18 cellular contexts compared by ENCODE assay signal in the genomic region with DNA sequence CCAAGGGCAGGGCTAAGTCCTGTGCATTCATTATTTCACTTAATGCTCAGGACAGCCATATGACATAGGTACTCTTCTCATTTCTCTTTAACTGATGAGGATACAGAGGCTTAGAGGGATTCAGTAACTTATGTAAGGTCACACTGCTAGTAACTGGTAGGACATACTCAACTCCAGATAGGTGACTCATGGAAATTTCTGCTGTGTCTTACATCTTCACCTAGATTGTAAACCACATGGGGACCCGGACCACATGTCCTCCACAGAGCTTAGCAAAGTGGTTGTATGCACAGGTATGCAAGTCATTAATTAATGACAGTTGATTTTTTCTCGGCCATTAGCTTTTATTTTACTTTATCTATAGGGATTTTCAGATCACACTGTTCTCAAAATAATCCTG. TPM values are rescaled to one million over a fixed set of nuclear protein-coding genes. Genes with fewer than 3 reads are reported as not detected.
DNase-seq lines count a peak whose midpoint lies in the region; ATAC-seq lines count a peak whose summit lies in the region.
"Had no signal": no experiment of that assay in that cellular context is flagged by ENCODE, and none has a peak within 500 bp of the region (broad histone marks: within the 10 kb centered on the region; RNA-seq: fewer than 3 reads in every experiment).

No MANE protein-coding gene starts in this region.

- no peak for DNase-seq in activated T-cell treated with anti-CD3 and anti-CD28 coated beads, Interleukin-2, amount 50 U/mL, for 4 hours
- DNase-seq in activated T-cell treated with anti-CD3 and anti-CD28 coated beads for 4 hours, result no peak
- DNase-seq in mesenchymal stem cell, result peak; percentile 18
- DNase-seq in NCI-H69 (lab: John Stamatoyannopoulos, UW), result no peak
- DNase-seq in T-helper 9 cell, result no peak
- DNase-seq: CD4-positive, alpha-beta memory T cell; central memory CD4-positive, alpha-beta T cell; effector CD8-positive, alpha-beta T cell; left ventricle myocardium inferior; NCI-H1092 treated with DMSO at 0.1 percent for 48 hours; NCI-H2171; NCI-H82; occipital lobe had no signal

- H3K9me3 Mint-ChIP-seq in activated T-cell treated with anti-CD3 and anti-CD28 coated beads, Interleukin-2, amount 50 U/mL, for 4 hours, result no peaks in the 10 kb centered on the region
- H3K9me3 Mint-ChIP-seq: CD4-positive, alpha-beta memory T cell had no signal

- H3K4me1 Mint-ChIP-seq in activated T-cell treated with anti-CD3 and anti-CD28 coated beads, Interleukin-2, amount 50 U/mL, for 4 hours (ENCODE audit: low read depth), result peaks cover 13% of the 10 kb centered on the region

- H2BK15ac ChIP-seq in mesenchymal stem cell (ENCODE audit: low read depth, poor library complexity, severe bottlenecking), result no peak overlapping the region

- H3K9me3 ChIP-seq in mesenchymal stem cell (ENCODE audit: control insufficient read depth, low read length), result no peaks in the 10 kb centered on the region
- H3K9me3 ChIP-seq: left ventricle myocardium inferior, vagina had no signal

- no peak overlapping the region for H3K23ac ChIP-seq in mesenchymal stem cell (ENCODE audit: low read length in 2 of 2)

- no peak overlapping the region for H4K8ac ChIP-seq in mesenchymal stem cell (ENCODE audit: low read length)

- peaks cover 15% of the 10 kb centered on the region for H3K79me1 ChIP-seq in mesenchymal stem cell (replicated peaks; ENCODE audit: low read length, poor library complexity, severe bottlenecking)

- H2AFZ ChIP-seq in mesenchymal stem cell (ENCODE audit: low read depth, low read length), result no peak overlapping the region

- H3K9ac ChIP-seq in mesenchymal stem cell (ENCODE audit: low read length), result no peak overlapping the region

- no peak overlapping the region for H3K4ac ChIP-seq in mesenchymal stem cell (ENCODE audit: low read depth in 1 of 2, low read length in 2 of 2)

- peak; percentile 51 to 80 for ATAC-seq in activated T-cell treated with anti-CD3 and anti-CD28 coated beads, Interleukin-2, amount 50 U/mL, for 4 hours
- ATAC-seq in GM19463 (IDR thresholded peaks at IDR 0.05; ENCODE audit: unreplicated experiment) (peak; percentile 59), HG03432 (IDR thresholded peaks at IDR 0.05; ENCODE audit: unreplicated experiment) (peak; percentile 45), GM21576 (IDR thresholded peaks at IDR 0.05; ENCODE audit: unreplicated experiment) (no peak)
- ATAC-seq: WTC11 had no signal

- H3K4me2 ChIP-seq in mesenchymal stem cell (ENCODE audit: low read length, poor library complexity, severe bottlenecking), result no peak overlapping the region

- H3K36me3 Mint-ChIP-seq in activated T-cell treated with anti-CD3 and anti-CD28 coated beads, Interleukin-2, amount 50 U/mL, for 4 hours (ENCODE audit: insufficient read depth), result no peaks in the 10 kb centered on the region
- H3K36me3 Mint-ChIP-seq: CD4-positive, alpha-beta memory T cell; WTC11 had no signal

- no peak overlapping the region for H2AK5ac ChIP-seq in mesenchymal stem cell (ENCODE audit: low read length, severe bottlenecking)

- no peak overlapping the region for H3K18ac ChIP-seq in mesenchymal stem cell (ENCODE audit: low read depth in 1 of 2, low read length in 2 of 2)

- no CpG with 5 or more reads among the region's 2 CpGs for WGBS in mesenchymal stem cell

- no peak overlapping the region for H3K4me3 Mint-ChIP-seq in activated T-cell treated with anti-CD3 and anti-CD28 coated beads, Interleukin-2, amount 50 U/mL, for 4 hours
- H3K4me3 Mint-ChIP-seq: CD4-positive, alpha-beta memory T cell; WTC11 had no signal

- no peaks in the 10 kb centered on the region for H3K27me3 ChIP-seq in mesenchymal stem cell (ENCODE audit: control insufficient read depth in 1 of 2, insufficient read depth in 1 of 2, low read length in 2 of 2)
- H3K27me3 ChIP-seq: vagina had no signal

- no peak overlapping the region for H4K91ac ChIP-seq in mesenchymal stem cell (ENCODE audit: low read length)

- H3K36me3 ChIP-seq in mesenchymal stem cell (ENCODE audit: control insufficient read depth in 1 of 2, insufficient read depth in 2 of 2, low read depth in 1 of 2, low read length in 2 of 2), result peaks cover 0 to 6% of the 10 kb centered on the region in 2 experiments
- H3K36me3 ChIP-seq: left ventricle myocardium inferior, vagina had no signal

- no peak overlapping the region for H3K27ac ChIP-seq in mesenchymal stem cell (ENCODE audit: low read length, poor library complexity, severe bottlenecking)
- H3K27ac ChIP-seq: left ventricle myocardium inferior, vagina had no signal

- no peak overlapping the region for H2BK12ac ChIP-seq in mesenchymal stem cell (ENCODE audit: low read length in 2 of 2)

- no peak overlapping the region for H2BK5ac ChIP-seq in mesenchymal stem cell (ENCODE audit: low read depth, low read length, poor library complexity, severe bottlenecking)

- no peak overlapping the region for H2BK120ac ChIP-seq in mesenchymal stem cell (ENCODE audit: low read depth, low read length)

- peaks cover 3% of the 10 kb centered on the region for H3K4me1 ChIP-seq in mesenchymal stem cell (ENCODE audit: control insufficient read depth, insufficient read depth, low read depth, low read length)
- H3K4me1 ChIP-seq: left ventricle myocardium inferior, vagina had no signal

- H3K27me3 Mint-ChIP-seq in activated T-cell treated with anti-CD3 and anti-CD28 coated beads, Interleukin-2, amount 50 U/mL, for 4 hours (ENCODE audit: low read depth), result no peaks in the 10 kb centered on the region

- no peak overlapping the region for H3K4me3 ChIP-seq in mesenchymal stem cell (ENCODE audit: insufficient read depth in 1 of 2, low read depth in 1 of 2, low read length in 2 of 2)
- H3K4me3 ChIP-seq: left ventricle myocardium inferior, vagina had no signal

- H3K14ac ChIP-seq in mesenchymal stem cell (ENCODE audit: low read length in 2 of 2), result no peak overlapping the region

RNA-seq across cellular contexts. Expression of a gene that starts 29.3 kb away (rescaled TPM):
- under 1 TPM in 2 of 3 donors, not detected in 1; 0.05 to 0.33 TPM for total RNA-seq in activated T-cell treated with anti-CD3 and anti-CD28 coated beads, Interleukin-2, amount 50 U/mL, for 4 hours
- polyA plus RNA-seq in mesenchymal stem cell (2013, experiment 1 of 2), result 3.6 TPM
- polyA plus RNA-seq in mesenchymal stem cell (2013, experiment 2 of 2), result 3.8 TPM
